ENCODE assay signal across 8 cellular contexts in the genomic region with DNA sequence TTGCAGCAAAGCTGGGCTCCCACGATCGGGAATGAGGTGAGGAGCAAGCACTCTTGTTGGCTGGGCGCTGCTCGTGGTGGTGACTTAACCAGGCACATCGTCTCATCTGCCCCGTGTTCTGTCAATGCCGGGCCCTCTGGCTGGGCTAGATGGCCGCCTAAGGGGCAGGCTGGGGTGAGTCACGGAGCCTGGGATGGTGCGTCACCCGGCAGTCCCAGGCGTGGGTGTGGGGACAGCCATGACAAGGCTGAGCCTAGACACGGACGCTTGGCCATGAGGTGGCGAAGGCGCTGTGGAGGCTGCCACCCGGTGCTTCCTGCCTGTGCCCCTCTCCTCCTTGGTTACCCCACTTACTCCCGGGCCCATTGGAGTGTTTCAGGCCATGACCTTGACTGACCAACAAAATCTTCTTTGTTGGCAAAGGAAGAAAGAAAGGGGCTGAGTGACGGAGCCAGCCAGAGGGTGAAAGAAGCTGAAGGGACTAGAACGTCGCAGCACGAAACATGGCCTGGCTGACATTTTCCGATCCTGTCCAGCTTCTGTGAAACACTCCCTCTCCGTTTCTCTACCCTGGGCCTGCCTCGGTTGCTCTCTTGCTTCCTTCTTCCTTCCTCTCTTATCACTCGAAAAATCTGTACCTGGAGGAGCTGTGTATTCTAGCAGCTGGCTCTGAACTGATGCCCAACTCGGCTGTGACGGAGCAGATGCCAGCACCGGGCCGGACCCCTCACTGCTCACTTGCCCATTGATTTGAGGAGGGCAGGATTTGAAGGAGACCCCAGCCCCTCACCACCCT. TPM values are rescaled to one million over a fixed set of nuclear protein-coding genes. Genes with fewer than 3 reads are reported as not detected.
DNase-seq lines count a peak whose midpoint lies in the region; ATAC-seq and TF ChIP-seq lines count a peak whose summit lies in the region.

No MANE protein-coding gene starts in this region.

- ATAC-seq in esophagus mucosa = peak; percentile 90

- peaks cover 7% of the 10 kb centered on the region for H3K9me3 ChIP-seq in KOPT-K1 (ENCODE audit: insufficient read depth, low read length, poor library complexity, severe bottlenecking)

- H3K36me3 ChIP-seq in KOPT-K1 (ENCODE audit: insufficient read depth, low read length) = peaks cover 36% of the 10 kb centered on the region

- CTCF ChIA-PET in HEK293T (lab: Yijun Ruan, JAX) = no interaction called here

- DNase-seq in activated CD8-positive, alpha-beta memory T cell treated with anti-CD3 and anti-CD28 coated beads for 1 hour (ENCODE audit: extremely low read depth in 1 of 2, low read depth in 1 of 2) = peak; percentile 72 to 83
- peak; percentile 92 for DNase-seq in stimulated activated CD8-positive, alpha-beta memory T cell treated with anti-CD3 and anti-CD28 coated beads, Interleukin-15, amount 100 ng/mL, for 48 hours (ENCODE audit: low read depth in 2 of 2)
- DNase-seq in NCI-H146 (lab: John Stamatoyannopoulos, UW) (no peak), HuH-7 (ENCODE audit: low spot score) (no peak), HEK293T (ENCODE audit: extremely low spot score) (no peak), nucleus accumbens (lab: John Stamatoyannopoulos, UW) (no peak)

- H3K27ac ChIP-seq in KOPT-K1 (ENCODE audit: low read depth, low read length, poor library complexity, severe bottlenecking) = peak overlapping the region; percentile 98

- POLR2A ChIA-PET in HEK293T (lab: Yijun Ruan, JAX) = interaction anchor here (1.5 kb wide), 1 partner anchor 297 kb away, joined by 4 read pairs; a partner anchor contains a TSS

TF ChIP-seq in HEK293T, 16 proteins besides CTCF, POLR2A, EP300 and RAD21:
- TF ChIP-seq ELF4 (IDR thresholded peaks at IDR 0.05) = no peak

RNA-seq across cellular contexts. Expression of a gene that starts 0.6 kb away (rescaled TPM):
- 0.80 TPM for total RNA-seq in esophagus mucosa

RNA-seq across cellular contexts. Expression of a gene that starts 35.8 kb away (rescaled TPM):
- total RNA-seq in esophagus mucosa = 61.8 TPM

Comparison
In these comparisons a context has a peak if more than half of its experiments do, and no peak if none do; other contexts are left out.
1. DNase-seq: peak in activated CD8-positive, alpha-beta memory T cell treated with anti-CD3 and anti-CD28 coated beads for 1 hour (2 of 2) and stimulated activated CD8-positive, alpha-beta memory T cell treated with anti-CD3 and anti-CD28 coated beads, Interleukin-15, amount 100 ng/mL, for 48 hours (2 of 2); none in NCI-H146 (single experiment), HuH-7 (single experiment), HEK293T (single experiment) and nucleus accumbens (0 of 56).